In the genomic region with DNA sequence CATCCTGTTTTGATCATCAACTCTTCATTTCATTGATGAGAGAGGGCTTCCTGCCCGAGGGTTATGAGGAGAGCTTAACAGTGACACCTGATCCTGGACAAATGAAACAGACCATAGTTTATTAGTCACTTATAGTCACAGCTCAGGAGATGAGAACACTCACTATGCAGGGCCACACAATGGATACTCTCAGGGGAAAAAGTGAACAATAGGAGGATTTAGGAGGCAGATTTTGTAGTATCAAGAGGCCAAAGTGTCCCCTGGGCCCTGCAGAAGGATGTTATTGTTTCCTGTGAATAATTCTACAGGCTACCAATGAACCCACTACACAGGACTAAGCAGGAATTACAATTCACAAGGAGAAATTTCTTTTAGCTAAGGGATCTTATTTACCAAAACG, we compare ENCODE assay signal across 25 cellular contexts.
"Had no signal": no experiment of that assay in that cellular context is flagged by ENCODE, and none has a peak within 500 bp of the region (broad histone marks: within the 10 kb centered on the region; RNA-seq: fewer than 3 reads in every experiment).

No MANE protein-coding gene starts in this region.

- H3K27me3 Mint-ChIP-seq: activated naive CD8-positive, alpha-beta T cell treated with anti-CD3 and anti-CD28 coated beads for 36 hours; central memory CD8-positive, alpha-beta T cell; effector memory CD8-positive, alpha-beta T cell; naive B cell; stimulated activated naive CD8-positive, alpha-beta T cell treated with anti-CD3 and anti-CD28 coated beads, Interleukin-15, Interleukin-2, amounts not matched to agents 100 ng/mL and 50 ng/mL, for 24 hours had no signal

- H3K4me3 Mint-ChIP-seq: activated naive CD8-positive, alpha-beta T cell treated with anti-CD3 and anti-CD28 coated beads for 36 hours; activated T-cell treated with anti-CD3 and anti-CD28 coated beads, Interleukin-2, amount 50 U/mL, for 4 hours; central memory CD8-positive, alpha-beta T cell; effector memory CD8-positive, alpha-beta T cell; stimulated activated naive CD8-positive, alpha-beta T cell treated with anti-CD3 and anti-CD28 coated beads, Interleukin-15, Interleukin-2, amounts not matched to agents 100 ng/mL and 50 ng/mL, for 24 hours had no signal

- H3K9me3 Mint-ChIP-seq: activated naive CD8-positive, alpha-beta T cell treated with anti-CD3 and anti-CD28 coated beads for 36 hours; activated T-cell treated with anti-CD3 and anti-CD28 coated beads, Interleukin-2, amount 50 U/mL, for 4 hours; activated T-helper 2 cell treated with anti-CD3 and anti-CD28 coated beads, Interferon-gamma antibody, Interleukin-2, Interleukin-4, amounts not matched to agents 10 μg/mL and 5 μg/mL and 100 μg/mL, durations not matched to agents 14 hours and 24 hours and 36 hours; stimulated activated naive CD8-positive, alpha-beta T cell treated with anti-CD3 and anti-CD28 coated beads, Interleukin-15, Interleukin-2, amounts not matched to agents 100 ng/mL and 50 ng/mL, for 24 hours had no signal

- H3K36me3 Mint-ChIP-seq: activated naive CD8-positive, alpha-beta T cell treated with anti-CD3 and anti-CD28 coated beads for 36 hours had no signal

- H3K4me1 Mint-ChIP-seq: activated naive CD8-positive, alpha-beta T cell treated with anti-CD3 and anti-CD28 coated beads for 36 hours; central memory CD8-positive, alpha-beta T cell had no signal

- DNase-seq: activated CD4-positive, alpha-beta T cell treated with anti-CD3 and anti-CD28 coated beads for 4 hours; activated CD4-positive, alpha-beta T cell treated with anti-CD3 and anti-CD28 coated beads, Interleukin-2, amount 50 U/mL, for 48 hours; activated CD4-positive, CD25-positive, alpha-beta regulatory T cell; activated CD8-positive, alpha-beta memory T cell treated with anti-CD3 and anti-CD28 coated beads, Interleukin-2, amount 50 U/mL, for 48 hours; activated naive CD4-positive, alpha-beta T cell treated with Interleukin-2 at 50 U/mL for 16 hours; activated naive CD8-positive, alpha-beta T cell treated with anti-CD3 and anti-CD28 coated beads for 36 hours; activated T-cell treated with anti-CD3 and anti-CD28 coated beads, Interleukin-2, amount 50 U/mL, for 4 hours; colonic mucosa; dorsolateral prefrontal cortex; effector memory CD8-positive, alpha-beta T cell; gastrocnemius medialis; hippocampal formation; kidney glomerular epithelial cell; left lung; naive B cell; occipital lobe; posterior cingulate gyrus; right lobe of liver; stimulated activated CD4-positive, alpha-beta T cell treated with anti-CD3 and anti-CD28 coated beads, Interleukin-1b, Interleukin-23, amount 100 ng/mL, for 48 hours; substantia nigra; thyroid gland; upper lobe of right lung had no signal

- H3K27ac Mint-ChIP-seq: activated naive CD8-positive, alpha-beta T cell treated with anti-CD3 and anti-CD28 coated beads for 36 hours; activated T-helper 2 cell treated with anti-CD3 and anti-CD28 coated beads, Interferon-gamma antibody, Interleukin-2, Interleukin-4, amounts not matched to agents 10 μg/mL and 5 μg/mL and 100 μg/mL, durations not matched to agents 14 hours and 24 hours and 36 hours; effector memory CD8-positive, alpha-beta T cell; stimulated activated naive CD8-positive, alpha-beta T cell treated with anti-CD3 and anti-CD28 coated beads, Interleukin-15, Interleukin-2, amounts not matched to agents 100 ng/mL and 50 ng/mL, for 24 hours had no signal
